ENCODE assay signal across 9 cellular contexts in the genomic region with DNA sequence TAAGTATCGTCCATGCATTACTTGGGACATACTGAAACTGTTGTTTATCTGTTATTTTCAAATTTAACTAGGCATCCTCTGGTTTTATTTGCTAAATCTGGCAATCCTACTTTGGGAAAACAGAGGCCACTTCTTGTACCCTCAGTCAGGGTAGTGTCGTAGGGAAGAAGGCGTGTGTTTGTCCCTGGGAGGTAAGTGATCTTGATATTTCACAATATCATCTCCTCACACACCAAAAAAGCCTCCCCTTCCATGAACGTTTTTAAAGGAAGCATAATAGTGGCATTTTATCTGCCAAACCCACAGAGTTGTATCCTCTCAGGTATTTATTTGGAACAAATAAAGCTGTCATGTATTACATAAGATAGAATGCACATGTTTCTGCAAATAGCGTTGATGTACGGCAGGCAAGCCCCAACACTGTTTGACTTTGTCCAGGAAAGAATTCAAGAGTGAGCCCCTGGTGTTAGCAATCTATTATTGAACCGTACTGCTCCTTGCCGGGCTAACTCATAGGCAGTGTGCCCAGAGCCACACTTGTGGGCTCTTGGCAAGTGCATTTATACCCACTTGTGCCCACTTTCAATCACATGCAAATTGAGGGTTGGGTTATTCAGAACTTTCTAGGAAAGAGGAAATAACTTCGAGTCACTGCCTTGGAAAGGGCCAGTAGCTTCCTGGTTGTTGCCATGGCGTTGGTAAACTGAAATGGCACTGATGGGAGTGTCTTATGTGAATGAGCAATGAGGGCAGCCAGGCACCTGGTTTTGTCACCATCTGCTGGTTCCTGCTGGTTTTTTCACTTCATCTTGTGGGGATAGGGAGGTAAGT.
A peak's percentile ranks its signal among the peaks of the same experiment; 100 is the strongest.
DNase-seq lines count a peak whose midpoint lies in the region; ATAC-seq and TF ChIP-seq lines count a peak whose summit lies in the region.
"Had no signal": no experiment of that assay in that cellular context is flagged by ENCODE, and none has a peak within 500 bp of the region (broad histone marks: within the 10 kb centered on the region; RNA-seq: fewer than 3 reads in every experiment).

No MANE protein-coding gene starts in this region.

- H3K4me1 Mint-ChIP-seq in dendritic cell treated with granulocyte-macrophage colony-stimulating factor and Interleukin-4, amounts not matched to agents 40 ng/mL and 50 ng/mL, for 4 days (ENCODE audit: low read depth), result peaks cover 24% of the 10 kb centered on the region
- H3K4me1 Mint-ChIP-seq in stimulated activated effector memory CD8-positive, alpha-beta T cell treated with anti-CD3 and anti-CD28 coated beads, Interleukin-12 subunit alpha, Interleukin-12 subunit beta, amount 100 ng/mL, for 72 hours, result no peaks in the 10 kb centered on the region

- intact Hi-C loops in dendritic cell treated with granulocyte-macrophage colony-stimulating factor and Interleukin-4, amounts not matched to agents 40 ng/mL and 50 ng/mL, for 4 days (cut with micrococcal nuclease), result no loop called here

- peak; percentile 41 for TF ChIP-seq CTCF in GM12864 (IDR thresholded peaks at IDR 0.05; ENCODE audit: low read depth, low read length, missing control alignments)
- no peak for TF ChIP-seq CTCF in suprapubic skin (IDR thresholded peaks at IDR 0.05)

- H3K4me3 Mint-ChIP-seq in dendritic cell treated with granulocyte-macrophage colony-stimulating factor and Interleukin-4, amounts not matched to agents 40 ng/mL and 50 ng/mL, for 4 days, result peak overlapping the region; percentile 59
- no peak overlapping the region for H3K4me3 Mint-ChIP-seq in stimulated activated effector memory CD8-positive, alpha-beta T cell treated with anti-CD3 and anti-CD28 coated beads, Interleukin-12 subunit alpha, Interleukin-12 subunit beta, amount 100 ng/mL, for 72 hours

- H3K36me3 ChIP-seq in suprapubic skin, result no peaks in the 10 kb centered on the region

- H3K27me3 Mint-ChIP-seq in dendritic cell treated with granulocyte-macrophage colony-stimulating factor and Interleukin-4, amounts not matched to agents 40 ng/mL and 50 ng/mL, for 4 days, result no peaks in the 10 kb centered on the region

- H3K27ac Mint-ChIP-seq in dendritic cell treated with granulocyte-macrophage colony-stimulating factor and Interleukin-4, amounts not matched to agents 40 ng/mL and 50 ng/mL, for 4 days, result peak overlapping the region; percentile 57
- peak overlapping the region; percentile 15 for H3K27ac Mint-ChIP-seq in stimulated activated effector memory CD8-positive, alpha-beta T cell treated with anti-CD3 and anti-CD28 coated beads, Interleukin-12 subunit alpha, Interleukin-12 subunit beta, amount 100 ng/mL, for 72 hours

- H3K27ac ChIP-seq in suprapubic skin, result no peak overlapping the region
- H3K27ac ChIP-seq: body of pancreas had no signal

- H3K4me3 ChIP-seq in GM12864 (ENCODE audit: low read depth, low read length), result no peak overlapping the region
- no peak overlapping the region for H3K4me3 ChIP-seq in suprapubic skin
- H3K4me3 ChIP-seq: body of pancreas had no signal

- no peaks in the 10 kb centered on the region for H3K36me3 Mint-ChIP-seq in dendritic cell treated with granulocyte-macrophage colony-stimulating factor and Interleukin-4, amounts not matched to agents 40 ng/mL and 50 ng/mL, for 4 days (ENCODE audit: low read depth)
- peaks cover 5% of the 10 kb centered on the region for H3K36me3 Mint-ChIP-seq in stimulated activated effector memory CD8-positive, alpha-beta T cell treated with anti-CD3 and anti-CD28 coated beads, Interleukin-12 subunit alpha, Interleukin-12 subunit beta, amount 100 ng/mL, for 72 hours

- no peaks in the 10 kb centered on the region for H3K9me3 ChIP-seq in suprapubic skin
- H3K9me3 ChIP-seq: body of pancreas had no signal

- H3K9me3 Mint-ChIP-seq in dendritic cell treated with granulocyte-macrophage colony-stimulating factor and Interleukin-4, amounts not matched to agents 40 ng/mL and 50 ng/mL, for 4 days, result no peaks in the 10 kb centered on the region
- no peaks in the 10 kb centered on the region for H3K9me3 Mint-ChIP-seq in stimulated activated effector memory CD8-positive, alpha-beta T cell treated with anti-CD3 and anti-CD28 coated beads, Interleukin-12 subunit alpha, Interleukin-12 subunit beta, amount 100 ng/mL, for 72 hours

- no peaks in the 10 kb centered on the region for H3K27me3 ChIP-seq in suprapubic skin
- H3K27me3 ChIP-seq: body of pancreas had no signal

- no peak for TF ChIP-seq POLR2A in suprapubic skin (IDR thresholded peaks at IDR 0.05)

- no peak for TF ChIP-seq EP300 in suprapubic skin (IDR thresholded peaks at IDR 0.05)

- DNase-seq in GM12864 (ENCODE audit: low read depth) (peak; percentile 21), NCI-H1105 (lab: John Stamatoyannopoulos, UW) (peak; percentile 12), KG1 (lab: John Stamatoyannopoulos, UW) (no peak), suprapubic skin (ENCODE audit: low spot score in 2 of 2) (no peak)
- no peak for DNase-seq in stimulated activated effector memory CD8-positive, alpha-beta T cell treated with anti-CD3 and anti-CD28 coated beads, Interleukin-12 subunit alpha, Interleukin-12 subunit beta, amount 100 ng/mL, for 72 hours (ENCODE audit: low spot score in 2 of 2)
- DNase-seq in stimulated activated CD4-positive, alpha-beta T cell treated with anti-CD3 and anti-CD28 coated beads, Interleukin-4, amount 100 ng/mL, for 4 hours, result no peak

- peaks cover 5% of the 10 kb centered on the region for H3K4me1 ChIP-seq in suprapubic skin
- H3K4me1 ChIP-seq: body of pancreas had no signal

- ATAC-seq in GM21825 (IDR thresholded peaks at IDR 0.05; ENCODE audit: unreplicated experiment), result peak; percentile 86
- ATAC-seq in stimulated activated effector memory CD8-positive, alpha-beta T cell treated with anti-CD3 and anti-CD28 coated beads, Interleukin-12 subunit alpha, Interleukin-12 subunit beta, amount 100 ng/mL, for 72 hours, result peak; percentile 44
- ATAC-seq: body of pancreas had no signal

- 30% methylated on average over 10 of the region's 10 CpGs for WGBS in suprapubic skin

Comparison
In these comparisons a context has a peak if more than half of its experiments do, and no peak if none do; other contexts are left out.
1. DNase-seq: peak in GM12864 (single experiment) and NCI-H1105 (single experiment); none in stimulated activated effector memory CD8-positive, alpha-beta T cell treated with anti-CD3 and anti-CD28 coated beads, Interleukin-12 subunit alpha, Interleukin-12 subunit beta, amount 100 ng/mL, for 72 hours (0 of 2), KG1 (single experiment), suprapubic skin (0 of 2) and stimulated activated CD4-positive, alpha-beta T cell treated with anti-CD3 and anti-CD28 coated beads, Interleukin-4, amount 100 ng/mL, for 4 hours (0 of 2).